18 cellular contexts compared by ENCODE assay signal in the genomic region with DNA sequence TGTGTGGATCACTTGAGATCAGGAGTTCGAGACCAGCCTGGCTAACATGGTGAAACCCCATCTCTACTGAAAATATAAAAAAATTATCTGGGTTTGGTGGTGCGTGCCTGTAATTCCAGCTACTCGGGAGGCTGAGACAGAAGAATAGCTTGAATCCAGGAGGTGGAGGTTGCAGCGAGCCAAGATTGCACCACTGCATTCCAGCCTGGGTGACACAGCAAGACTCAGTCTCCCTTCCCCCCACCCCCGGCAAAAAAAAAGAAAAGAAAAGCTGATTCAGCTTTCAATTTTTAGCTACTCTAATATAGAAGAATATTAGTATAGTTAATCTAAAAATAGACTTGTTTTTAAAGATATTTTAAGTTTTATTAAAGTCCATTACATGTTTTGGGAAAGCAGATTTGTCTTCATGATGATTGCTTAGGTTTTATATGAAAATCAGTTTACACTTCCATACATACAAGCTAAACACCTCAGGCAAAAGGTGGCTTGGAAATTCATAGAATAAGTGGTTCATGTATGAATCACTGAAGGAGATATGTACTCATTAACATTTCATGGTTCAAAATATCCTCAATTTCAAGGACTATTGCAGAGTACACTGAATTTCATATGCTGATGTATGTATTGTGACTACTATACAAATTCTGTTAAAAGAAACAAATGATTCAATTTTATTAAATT.
"Had no signal": no experiment of that assay in that cellular context is flagged by ENCODE, and none has a peak within 500 bp of the region (broad histone marks: within the 10 kb centered on the region; RNA-seq: fewer than 3 reads in every experiment).

No MANE protein-coding gene starts in this region.

- H3K27ac ChIP-seq: body of pancreas, gastroesophageal sphincter, thyroid gland, vagina had no signal

- H3K36me3 ChIP-seq: thyroid gland, vagina had no signal

- H3K4me3 ChIP-seq: body of pancreas, gastroesophageal sphincter, thyroid gland, vagina had no signal

- H3K9me3 ChIP-seq: body of pancreas, gastroesophageal sphincter, thyroid gland, vagina had no signal

- H3K4me1 ChIP-seq: body of pancreas, gastroesophageal sphincter, thyroid gland, vagina had no signal

- H3K27me3 ChIP-seq: body of pancreas, gastroesophageal sphincter, thyroid gland, vagina had no signal

- FAIRE-seq: islet of Langerhans had no signal

- DNase-seq: activated B cell treated with CpG ODN at 0.5 μM for 24 hours; activated CD4-positive, alpha-beta T cell treated with anti-CD3 and anti-CD28 coated beads for 48 hours; activated CD8-positive, alpha-beta memory T cell treated with anti-CD3 and anti-CD28 coated beads, Interleukin-2, amount 50 U/mL, for 4 hours; activated CD8-positive, alpha-beta T cell treated with anti-CD3 and anti-CD28 coated beads for 36 hours; activated gamma-delta T cell; activated T-cell treated with anti-CD3 and anti-CD28 coated beads, Interleukin-2, amount 50 U/mL, for 72 hours; amygdala; body of pancreas; cerebellar nuclear complex; effector memory CD4-positive, alpha-beta T cell; natural killer cell; stimulated activated CD4-positive, alpha-beta T cell treated with anti-CD3 and anti-CD28 coated beads, Interleukin-2, amount 100 ng/mL, for 48 hours; stimulated activated naive B cell treated with anti-CD40 and anti-IgM and Interleukin-4, amounts not matched to agents 10 μg/mL and 1 μg/mL and 100 μg/mL, for 72 hours; T-helper 17 cell; thyroid gland had no signal
